20 cellular contexts compared by ENCODE assay signal in the genomic region with DNA sequence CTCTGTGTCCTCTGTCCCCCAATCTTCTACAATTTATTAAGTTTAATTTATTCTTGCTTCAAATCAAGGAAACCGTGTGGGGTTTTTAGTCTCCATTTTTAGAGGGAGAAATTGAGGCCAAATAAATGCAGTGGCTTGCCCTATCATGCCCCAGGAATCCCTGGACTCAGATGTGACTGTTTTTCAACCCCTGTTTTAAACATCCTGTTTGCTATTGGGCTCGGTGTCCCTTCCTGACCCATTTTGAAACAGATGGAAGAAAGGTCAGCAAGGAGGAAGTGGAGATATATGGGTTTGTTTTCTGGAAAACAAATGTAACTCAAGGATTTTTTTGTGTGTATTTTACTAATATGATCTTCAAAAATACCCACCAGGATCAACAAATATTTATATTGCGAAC.
"Had no signal": no experiment of that assay in that cellular context is flagged by ENCODE, and none has a peak within 500 bp of the region (broad histone marks: within the 10 kb centered on the region; RNA-seq: fewer than 3 reads in every experiment).

No MANE protein-coding gene starts in this region.

- H3K9me3 ChIP-seq: adrenal gland, breast epithelium, pancreas, spleen, thoracic aorta, upper lobe of left lung had no signal

- ATAC-seq: activated naive CD4-positive, alpha-beta T cell treated with anti-CD3 and anti-CD28 coated beads, Interleukin-2, amount 50 U/mL, for 72 hours; activated T-cell treated with anti-CD3 and anti-CD28 coated beads, Interleukin-2, amount 50 U/mL, for 72 hours; esophagus mucosa; left cardiac atrium; naive thymus-derived CD4-positive, alpha-beta T cell; pancreas; sciatic nerve; stimulated activated memory B cell treated with anti-CD40 and anti-IgM and Interleukin-4, amounts not matched to agents 10 μg/mL and 1 μg/mL and 100 μg/mL, for 72 hours had no signal

- H3K27me3 ChIP-seq: adrenal gland, breast epithelium, pancreas, spleen, upper lobe of left lung had no signal

- H3K4me3 ChIP-seq: adrenal gland, breast epithelium, coronary artery, pancreas, spleen, thoracic aorta, upper lobe of left lung had no signal

- H3K36me3 ChIP-seq: adrenal gland, breast epithelium, pancreas, spleen, thoracic aorta, upper lobe of left lung had no signal

- DNase-seq: activated CD4-positive, alpha-beta T cell treated with anti-CD3 and anti-CD28 coated beads, Interleukin-2, amount 50 U/mL, for 4 hours; activated gamma-delta T cell; activated T-cell treated with anti-CD3 and anti-CD28 coated beads, Interleukin-2, amount 50 U/mL, for 72 hours; adrenal gland; immature natural killer cell; left cardiac atrium; naive thymus-derived CD4-positive, alpha-beta T cell; pancreas; spleen; stimulated activated CD4-positive, alpha-beta T cell treated with anti-CD3 and anti-CD28 coated beads, Interleukin-4, amount 100 ng/mL, for 4 hours; SW 1271; upper lobe of left lung had no signal

- H3K4me1 ChIP-seq: adrenal gland, breast epithelium, pancreas had no signal

- H3K27ac ChIP-seq: adrenal gland, breast epithelium, coronary artery, pancreas, thoracic aorta, upper lobe of left lung had no signal

- FAIRE-seq: astrocyte, pancreas had no signal
